In genomic region chr15:35680951-35681350, GRCh38 we compare ENCODE assay signal across 24 cellular contexts.
"Had no signal": no experiment of that assay in that cellular context is flagged by ENCODE, and none has a peak within 500 bp of the region (broad histone marks: within the 10 kb centered on the region; RNA-seq: fewer than 3 reads in every experiment).

No MANE protein-coding gene starts in this region.

- DNase-seq: activated CD4-positive, alpha-beta T cell treated with anti-CD3 and anti-CD28 coated beads for 1 hour; activated CD4-positive, alpha-beta T cell treated with anti-CD3 and anti-CD28 coated beads, Interleukin-2, amount 50 U/mL, for 1 hour; activated CD8-positive, alpha-beta T cell treated with anti-CD3 and anti-CD28 coated beads, Interleukin-2, amount 10 ng/mL, durations not matched to agents 7 days and 5 days; activated gamma-delta T cell treated with Interleukin-2 at 50 U/mL for 16 hours; activated T-cell treated with anti-CD3 and anti-CD28 coated beads, Interleukin-2, amount 50 U/mL, for 1 hour; adrenal gland; cortex of kidney; erythroblast; islet precursor cell; left colon; mesenchymal stem cell; mucosa of descending colon; nucleus accumbens; right lobe of liver; small intestine; stimulated activated CD8-positive, alpha-beta memory T cell treated with anti-CD3 and anti-CD28 coated beads, Interleukin-4, amount 100 ng/mL, for 48 hours; stimulated activated naive B cell treated with anti-CD40 and anti-IgM and Interleukin-4, amounts not matched to agents 10 μg/mL and 1 μg/mL and 100 μg/mL, for 72 hours; T-cell; T-helper 9 cell; testis had no signal

- H3K36me3 Mint-ChIP-seq: activated naive CD4-positive, alpha-beta T cell treated with anti-CD3 and anti-CD28 coated beads, Interleukin-2, amount 50 U/mL, for 72 hours; stimulated activated naive B cell treated with anti-CD40 and anti-IgM and Interleukin-4, amounts not matched to agents 10 μg/mL and 1 μg/mL and 100 μg/mL, for 72 hours; T-cell had no signal

- H3K36me3 ChIP-seq: adrenal gland, ascending aorta, breast epithelium, right lobe of liver, vagina had no signal

- H3K4me1 Mint-ChIP-seq: stimulated activated naive B cell treated with anti-CD40 and anti-IgM and Interleukin-4, amounts not matched to agents 10 μg/mL and 1 μg/mL and 100 μg/mL, for 72 hours; T-cell had no signal

- H3K4me1 ChIP-seq: adrenal gland, breast epithelium, right lobe of liver, vagina had no signal

- H3K9me3 Mint-ChIP-seq: activated naive CD4-positive, alpha-beta T cell treated with anti-CD3 and anti-CD28 coated beads, Interleukin-2, amount 50 U/mL, for 72 hours; stimulated activated naive B cell treated with anti-CD40 and anti-IgM and Interleukin-4, amounts not matched to agents 10 μg/mL and 1 μg/mL and 100 μg/mL, for 72 hours; T-cell had no signal

- H3K4me3 ChIP-seq: adrenal gland, ascending aorta, breast epithelium, mucosa of descending colon, right lobe of liver, testis, vagina had no signal

- H3K9me3 ChIP-seq: adrenal gland, ascending aorta, breast epithelium, mucosa of descending colon, right lobe of liver, testis, vagina had no signal

- ATAC-seq: activated CD8-positive, alpha-beta T cell treated with anti-CD3 and anti-CD28 coated beads, Interleukin-2, amount 10 ng/mL, durations not matched to agents 7 days and 5 days; activated naive CD4-positive, alpha-beta T cell treated with anti-CD3 and anti-CD28 coated beads, Interleukin-2, amount 50 U/mL, for 72 hours; left colon; mucosa of descending colon; right lobe of liver; stimulated activated naive B cell treated with anti-CD40 and anti-IgM and Interleukin-4, amounts not matched to agents 10 μg/mL and 1 μg/mL and 100 μg/mL, for 72 hours; T-cell had no signal

- H3K27ac Mint-ChIP-seq: activated CD8-positive, alpha-beta T cell treated with anti-CD3 and anti-CD28 coated beads, Interleukin-2, amount 10 ng/mL, durations not matched to agents 7 days and 5 days; activated naive CD4-positive, alpha-beta T cell treated with anti-CD3 and anti-CD28 coated beads, Interleukin-2, amount 50 U/mL, for 72 hours; stimulated activated naive B cell treated with anti-CD40 and anti-IgM and Interleukin-4, amounts not matched to agents 10 μg/mL and 1 μg/mL and 100 μg/mL, for 72 hours; T-cell had no signal

- H3K4me3 Mint-ChIP-seq: activated CD8-positive, alpha-beta T cell treated with anti-CD3 and anti-CD28 coated beads, Interleukin-2, amount 10 ng/mL, durations not matched to agents 7 days and 5 days; stimulated activated naive B cell treated with anti-CD40 and anti-IgM and Interleukin-4, amounts not matched to agents 10 μg/mL and 1 μg/mL and 100 μg/mL, for 72 hours; T-cell had no signal

- H3K27ac ChIP-seq: adrenal gland, ascending aorta, breast epithelium, right lobe of liver, testis, vagina had no signal

- H3K27me3 ChIP-seq: adrenal gland, ascending aorta, breast epithelium, right lobe of liver, testis, vagina had no signal
